In the genomic region with DNA sequence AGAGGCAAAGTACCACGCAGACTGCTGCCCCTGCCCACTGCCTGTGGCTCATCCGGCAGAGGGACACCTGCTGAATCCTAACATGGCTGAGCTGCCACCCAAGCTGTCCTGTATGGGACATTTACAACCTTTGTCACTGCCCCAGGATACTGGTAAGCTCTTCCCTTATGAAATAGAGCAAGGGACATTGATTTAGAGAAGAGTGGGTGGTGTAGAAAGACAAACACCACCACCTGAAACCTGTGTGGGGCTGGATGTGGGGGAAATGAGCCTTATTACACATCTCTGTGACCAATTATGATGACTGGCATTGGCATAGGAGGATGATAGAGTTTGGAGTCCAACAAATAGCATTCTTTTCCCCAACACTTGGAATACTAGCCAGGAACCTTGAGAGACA, we compare ENCODE assay signal across 26 cellular contexts.
"Had no signal": no experiment of that assay in that cellular context is flagged by ENCODE, and none has a peak within 500 bp of the region (broad histone marks: within the 10 kb centered on the region; RNA-seq: fewer than 3 reads in every experiment).

No MANE protein-coding gene starts in this region.

- H3K27ac Mint-ChIP-seq: effector memory CD8-positive, alpha-beta T cell; memory B cell; mesothelial cell of epicardium; nephron; neural progenitor cell; progenitor cell of endocrine pancreas had no signal

- H3K9ac ChIP-seq: neural progenitor cell, parathyroid adenoma had no signal

- H3K27ac ChIP-seq: lower lobe of right lung, neural progenitor cell, parathyroid adenoma, right lobe of liver, testis, tibial artery, upper lobe of left lung had no signal

- H3K4me1 ChIP-seq: lower lobe of right lung, neural progenitor cell, parathyroid adenoma, right lobe of liver, testis, tibial artery, upper lobe of left lung had no signal

- H3K4me3 Mint-ChIP-seq: effector memory CD8-positive, alpha-beta T cell; memory B cell; mesothelial cell of epicardium; naive thymus-derived CD4-positive, alpha-beta T cell; nephron; neural progenitor cell had no signal

- H3K27me3 ChIP-seq: neural progenitor cell, right lobe of liver, testis, upper lobe of left lung had no signal

- H3K4me3 ChIP-seq: lower lobe of right lung, mucosa of descending colon, neural progenitor cell, right lobe of liver, testis, tibial artery, upper lobe of left lung had no signal

- H3K36me3 Mint-ChIP-seq: memory B cell; mesothelial cell of epicardium; naive thymus-derived CD4-positive, alpha-beta T cell; neural progenitor cell had no signal

- DNase-seq: cortex of kidney; effector memory CD8-positive, alpha-beta T cell; erythroblast; left ventricle myocardium superior; lower lobe of right lung; mucosa of descending colon; naive thymus-derived CD4-positive, alpha-beta T cell; right lobe of liver; small intestine; stimulated activated CD4-positive, alpha-beta T cell treated with anti-CD3 and anti-CD28 coated beads, Interleukin-15, amount 100 ng/mL, for 24 hours; stimulated activated CD4-positive, alpha-beta T cell treated with anti-CD3 and anti-CD28 coated beads, Interleukin-2, amount 100 ng/mL, for 48 hours; stimulated activated naive CD4-positive, alpha-beta T cell; substantia nigra; testis; tibial artery; upper lobe of left lung had no signal

- H3K79me2 ChIP-seq: parathyroid adenoma had no signal

- H3K4me2 ChIP-seq: neural progenitor cell had no signal

- FAIRE-seq: endometrium, frontal cortex, keratinocyte, small intestine, urothelium cell line had no signal

- H2AFZ ChIP-seq: neural progenitor cell, parathyroid adenoma had no signal

- H3K9me3 Mint-ChIP-seq: effector memory CD8-positive, alpha-beta T cell; memory B cell; mesothelial cell of epicardium; naive thymus-derived CD4-positive, alpha-beta T cell; nephron; neural progenitor cell had no signal

- ATAC-seq: effector memory CD8-positive, alpha-beta T cell; left ventricle myocardium superior; lower lobe of right lung; mucosa of descending colon; naive thymus-derived CD4-positive, alpha-beta T cell; right lobe of liver had no signal

- H3K9me3 ChIP-seq: lower lobe of right lung, mucosa of descending colon, right lobe of liver, testis, tibial artery, upper lobe of left lung had no signal

- H3K36me3 ChIP-seq: lower lobe of right lung, neural progenitor cell, right lobe of liver, tibial artery, upper lobe of left lung had no signal
